16 cellular contexts compared by ENCODE assay signal in the genomic region with DNA sequence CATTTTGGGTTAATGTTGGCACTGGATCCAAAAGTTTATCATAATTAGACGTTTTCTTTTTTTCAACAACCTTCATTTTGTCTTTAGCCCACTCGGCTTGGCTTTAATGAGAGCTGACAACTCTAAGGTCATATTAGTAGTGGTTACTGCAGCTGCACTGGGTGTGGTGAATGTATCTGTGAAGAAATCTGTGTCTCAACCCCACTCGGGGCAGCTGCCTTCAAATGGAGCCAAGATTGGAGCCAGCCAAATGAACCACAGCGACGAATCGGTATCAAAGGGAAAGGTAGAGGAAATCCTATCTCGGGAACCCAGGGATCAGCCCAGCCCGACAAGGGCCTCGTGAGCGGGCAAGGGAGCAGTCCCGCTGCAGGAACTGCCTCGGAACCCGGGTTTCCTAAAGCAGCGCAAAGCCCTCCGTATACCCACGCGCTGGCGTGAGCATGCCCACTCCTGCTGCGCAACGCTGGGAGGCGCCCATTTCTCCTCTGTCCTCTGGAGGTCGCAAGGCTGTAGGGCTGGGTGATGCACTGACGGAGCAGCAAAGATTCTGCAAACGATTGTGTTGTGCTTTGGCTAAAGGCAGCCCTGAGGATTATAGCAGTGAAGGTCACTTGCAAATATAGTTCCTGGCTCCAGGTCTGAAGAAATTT.
"Had no signal": no experiment of that assay in that cellular context is flagged by ENCODE, and none has a peak within 500 bp of the region (broad histone marks: within the 10 kb centered on the region; RNA-seq: fewer than 3 reads in every experiment).

No MANE protein-coding gene starts in this region.

- H3K36me3 Mint-ChIP-seq: naive thymus-derived CD8-positive, alpha-beta T cell; stimulated activated memory B cell treated with anti-CD40 and anti-IgM and Interleukin-4, amounts not matched to agents 10 μg/mL and 1 μg/mL and 100 μg/mL, for 72 hours had no signal

- H3K27me3 Mint-ChIP-seq: stimulated activated memory B cell treated with anti-CD40 and anti-IgM and Interleukin-4, amounts not matched to agents 10 μg/mL and 1 μg/mL and 100 μg/mL, for 72 hours; stimulated activated naive CD8-positive, alpha-beta T cell treated with anti-CD3 and anti-CD28 coated beads, Interleukin-15, Interleukin-2, amounts not matched to agents 100 ng/mL and 50 ng/mL, for 24 hours had no signal

- DNase-seq: effector CD4-positive, alpha-beta T cell; endodermal cell; erythroblast; foreskin keratinocyte; kidney; left colon; left ventricle myocardium superior; naive thymus-derived CD8-positive, alpha-beta T cell; sigmoid colon; stimulated activated CD4-positive, alpha-beta T cell treated with anti-CD3 and anti-CD28 coated beads, Interleukin-4, amount 100 ng/mL, for 1 hour; trophoblast cell had no signal

- H3K4me1 ChIP-seq: sigmoid colon had no signal

- H3K4me2 ChIP-seq: smooth muscle cell had no signal

- H3K36me3 ChIP-seq: right atrium auricular region, sigmoid colon had no signal

- H3K4me3 ChIP-seq: coronary artery, right atrium auricular region, sigmoid colon, smooth muscle cell had no signal

- H3K4me3 Mint-ChIP-seq: endodermal cell; naive thymus-derived CD8-positive, alpha-beta T cell; stimulated activated memory B cell treated with anti-CD40 and anti-IgM and Interleukin-4, amounts not matched to agents 10 μg/mL and 1 μg/mL and 100 μg/mL, for 72 hours; stimulated activated naive CD8-positive, alpha-beta T cell treated with anti-CD3 and anti-CD28 coated beads, Interleukin-15, Interleukin-2, amounts not matched to agents 100 ng/mL and 50 ng/mL, for 24 hours had no signal

- H3K4me1 Mint-ChIP-seq: endodermal cell; naive thymus-derived CD8-positive, alpha-beta T cell; stimulated activated memory B cell treated with anti-CD40 and anti-IgM and Interleukin-4, amounts not matched to agents 10 μg/mL and 1 μg/mL and 100 μg/mL, for 72 hours had no signal

- H3K27ac Mint-ChIP-seq: endodermal cell; naive thymus-derived CD8-positive, alpha-beta T cell; stimulated activated memory B cell treated with anti-CD40 and anti-IgM and Interleukin-4, amounts not matched to agents 10 μg/mL and 1 μg/mL and 100 μg/mL, for 72 hours; stimulated activated naive CD8-positive, alpha-beta T cell treated with anti-CD3 and anti-CD28 coated beads, Interleukin-15, Interleukin-2, amounts not matched to agents 100 ng/mL and 50 ng/mL, for 24 hours had no signal

- ATAC-seq: foreskin keratinocyte; left colon; left ventricle myocardium superior; naive thymus-derived CD8-positive, alpha-beta T cell; stimulated activated memory B cell treated with anti-CD40 and anti-IgM and Interleukin-4, amounts not matched to agents 10 μg/mL and 1 μg/mL and 100 μg/mL, for 72 hours had no signal

- H3K27me3 ChIP-seq: foreskin keratinocyte, right atrium auricular region, sigmoid colon had no signal

- H3K9me3 ChIP-seq: right atrium auricular region, sigmoid colon had no signal

- H3K27ac ChIP-seq: coronary artery, foreskin keratinocyte, right atrium auricular region, sigmoid colon had no signal
